21 cellular contexts compared by ENCODE assay signal in genomic region chr17:19415311-19415710, GRCh38. TPM values are rescaled to one million over a fixed set of nuclear protein-coding genes. Genes with fewer than 3 reads are reported as not detected.
"Had no signal": no experiment of that assay in that cellular context is flagged by ENCODE, and none has a peak within 500 bp of the region (broad histone marks: within the 10 kb centered on the region; RNA-seq: fewer than 3 reads in every experiment).

No MANE protein-coding gene starts in this region.

- H3K4me3 ChIP-seq: esophagus squamous epithelium, gastroesophageal sphincter, left ventricle myocardium inferior, lower lobe of right lung, neural progenitor cell, pancreas had no signal

- ATAC-seq: effector memory CD8-positive, alpha-beta T cell; gastroesophageal sphincter; left cardiac atrium; lower lobe of right lung; natural killer cell treated with Interleukin-12 subunit alpha and Interleukin-12 subunit beta and Interleukin-15 and Interleukin-18, amount 100 ng/mL, for 72 hours; pancreas; right cardiac atrium had no signal

- DNase-seq: effector memory CD8-positive, alpha-beta T cell; esophagus squamous epithelium; foreskin fibroblast; glutamatergic neuron; immature natural killer cell; kidney; left cardiac atrium; left ventricle myocardium inferior; lower lobe of right lung; midbrain; occipital lobe; right cardiac atrium; small intestine; stimulated activated CD4-positive, alpha-beta T cell treated with anti-CD3 and anti-CD28 coated beads, Interleukin-2, amount 100 ng/mL, for 48 hours; stimulated activated naive CD4-positive, alpha-beta T cell treated with Interleukin-2 at 50 U/mL for 16 hours; trophoblast cell had no signal

- H3K36me3 ChIP-seq: esophagus squamous epithelium, gastroesophageal sphincter, left ventricle myocardium inferior, lower lobe of right lung, neural progenitor cell, pancreas had no signal

- H3K27me3 ChIP-seq: gastroesophageal sphincter, neural progenitor cell, pancreas had no signal

RNA-seq across cellular contexts. Expression of gene MFAP4, which starts 28.3 kb away (rescaled TPM):
- total RNA-seq: epithelial cell of proximal tubule; natural killer cell treated with Interleukin-12 subunit alpha and Interleukin-12 subunit beta and Interleukin-15 and Interleukin-18, amount 100 ng/mL, for 72 hours had no signal
